1 cellular context compared by ENCODE assay signal in the genomic region with DNA sequence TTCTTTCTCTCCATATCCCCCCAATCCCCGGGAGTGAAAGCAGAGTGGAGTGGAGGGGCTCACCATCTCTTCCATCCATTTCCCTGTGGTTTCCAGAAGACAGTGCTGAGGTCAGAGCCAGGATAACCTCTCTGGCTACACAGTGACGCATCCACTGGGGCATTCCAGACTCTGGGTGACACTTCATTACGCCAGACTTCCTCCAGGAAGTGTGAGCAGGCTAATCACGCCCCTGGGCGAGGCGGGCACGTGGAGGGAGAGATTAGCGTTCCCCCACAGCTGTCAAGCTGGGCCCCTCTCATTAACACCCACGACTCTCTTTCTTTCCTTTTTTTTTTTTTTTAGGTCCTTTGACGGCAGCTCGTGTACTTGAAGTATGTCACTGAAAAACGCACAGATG.
TF ChIP-seq lines count a peak whose summit lies in the region.

No MANE protein-coding gene starts in this region.

TF ChIP-seq in K562, 482 proteins besides CTCF, POLR2A, EP300 and RAD21 (continued from another document):
- TF ChIP-seq RBBP5 (IDR thresholded peaks at IDR 0.05; ENCODE audit: borderline replicate concordance, insufficient read depth, low read length, poor library complexity, severe bottlenecking), result no peak
- no peak for TF ChIP-seq TCF7 (IDR thresholded peaks at IDR 0.05; ENCODE audit: borderline replicate concordance)
- TF ChIP-seq CLOCK (CRISPR knock-in tag; IDR thresholded peaks at IDR 0.05; ENCODE audit: borderline replicate concordance), result no peak
- no peak for TF ChIP-seq ESRRB (CRISPR knock-in tag; IDR thresholded peaks at IDR 0.05; ENCODE audit: borderline replicate concordance)
- peak; percentile 80 for TF ChIP-seq L3MBTL2 (IDR thresholded peaks at IDR 0.05)
- TF ChIP-seq ZNF512 (tag; IDR thresholded peaks at IDR 0.05), result no peak
- TF ChIP-seq, protein P1, sequence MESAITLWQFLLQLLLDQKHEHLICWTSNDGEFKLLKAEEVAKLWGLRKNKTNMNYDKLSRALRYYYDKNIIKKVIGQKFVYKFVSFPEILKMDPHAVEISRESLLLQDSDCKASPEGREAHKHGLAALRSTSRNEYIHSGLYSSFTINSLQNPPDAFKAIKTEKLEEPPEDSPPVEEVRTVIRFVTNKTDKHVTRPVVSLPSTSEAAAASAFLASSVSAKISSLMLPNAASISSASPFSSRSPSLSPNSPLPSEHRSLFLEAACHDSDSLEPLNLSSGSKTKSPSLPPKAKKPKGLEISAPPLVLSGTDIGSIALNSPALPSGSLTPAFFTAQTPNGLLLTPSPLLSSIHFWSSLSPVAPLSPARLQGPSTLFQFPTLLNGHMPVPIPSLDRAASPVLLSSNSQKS (CRISPR knock-in tag; IDR thresholded peaks at IDR 0.05), result no peak
- TF ChIP-seq ATF3 (IDR thresholded peaks at IDR 0.05), result peak; percentile 18; the same call in 1 of the 2 replicates
- no peak for TF ChIP-seq ATF3 (CRISPR knock-in tag; conservative IDR thresholded peaks at IDR 0.05)
- peak; percentile 47; the same call in 1 of the 2 replicates for TF ChIP-seq CREM (IDR thresholded peaks at IDR 0.05; ENCODE audit: low read depth)
- TF ChIP-seq CHD4 (IDR thresholded peaks at IDR 0.05; ENCODE audit: insufficient read depth, insufficient replicate concordance, low read depth, low read length, poor library complexity, severe bottlenecking), result no peak
- TF ChIP-seq BRF2 (IDR thresholded peaks at IDR 0.05; ENCODE audit: borderline replicate concordance, insufficient read depth, insufficient read length), result no peak
- TF ChIP-seq ZNF140 (CRISPR knock-in tag; IDR thresholded peaks at IDR 0.05), result no peak
- TF ChIP-seq, protein P2, sequence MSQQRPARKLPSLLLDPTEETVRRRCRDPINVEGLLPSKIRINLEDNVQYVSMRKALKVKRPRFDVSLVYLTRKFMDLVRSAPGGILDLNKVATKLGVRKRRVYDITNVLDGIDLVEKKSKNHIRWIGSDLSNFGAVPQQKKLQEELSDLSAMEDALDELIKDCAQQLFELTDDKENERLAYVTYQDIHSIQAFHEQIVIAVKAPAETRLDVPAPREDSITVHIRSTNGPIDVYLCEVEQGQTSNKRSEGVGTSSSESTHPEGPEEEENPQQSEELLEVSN (IDR thresholded peaks at IDR 0.05; ENCODE audit: borderline replicate concordance in 1 of 2, extremely low read depth in 1 of 2, insufficient read depth in 1 of 2, insufficient read length in 1 of 2, low read depth in 1 of 2, low read length in 1 of 2, poor library complexity in 1 of 2, severe bottlenecking in 1 of 2), result peak in 1 of 2 experiments; percentile 30
- TF ChIP-seq CHD7 (IDR thresholded peaks at IDR 0.05; ENCODE audit: low read depth, low read length), result no peak
- TF ChIP-seq FOSL1 (tag; conservative IDR thresholded peaks at IDR 0.05), result 0 out of 2 replicates have a peak, but pooled peaks have one; percentile 14
- TF ChIP-seq TFE3 (CRISPR knock-in tag; IDR thresholded peaks at IDR 0.05), result no peak
- TF ChIP-seq TAF9B (IDR thresholded peaks at IDR 0.05; ENCODE audit: partially characterized antibody), result no peak
- no peak for TF ChIP-seq NR2C2 (CRISPR knock-in tag; IDR thresholded peaks at IDR 0.05)
- peak; percentile 22; the same call in 1 of the 2 replicates for TF ChIP-seq NR2C2 (tag; IDR thresholded peaks at IDR 0.05)
- no peak for TF ChIP-seq JUN (IDR thresholded peaks at IDR 0.05; ENCODE audit: borderline replicate concordance, low read depth, low read length)
- TF ChIP-seq JUN (CRISPR knock-in tag; IDR thresholded peaks at IDR 0.05; ENCODE audit: borderline replicate concordance), result no peak
- no peak for TF ChIP-seq MXD1 (CRISPR knock-in tag; IDR thresholded peaks at IDR 0.05; ENCODE audit: borderline replicate concordance, poor library complexity, severe bottlenecking)
- no peak for TF ChIP-seq ARID1B (IDR thresholded peaks at IDR 0.05)
- no peak for TF ChIP-seq JUNB (CRISPR knock-in tag; conservative IDR thresholded peaks at IDR 0.05)
TF ChIP-seq in K562: peak in this region for 13.
